Comparison of ENCODE assay signal across 2 cellular contexts in genomic region chr2:24022324-24022974, GRCh38.
TF ChIP-seq lines count a peak whose summit lies in the region.

No MANE protein-coding gene starts in this region.

TF ChIP-seq in H1, 55 proteins besides CTCF, POLR2A, EP300 and RAD21:
- no peak for TF ChIP-seq BRCA1 (IDR thresholded peaks at IDR 0.05; ENCODE audit: low read depth, low read length)
- TF ChIP-seq CBX8 (IDR thresholded peaks at IDR 0.05; ENCODE audit: borderline replicate concordance, low read depth, low read length): no peak
- TF ChIP-seq ZNF274 (IDR thresholded peaks at IDR 0.05; ENCODE audit: borderline replicate concordance, extremely low read depth, low read length): no peak
TF ChIP-seq in H1: peak in this region for 0.

TF ChIP-seq in liver, 16 proteins besides CTCF, POLR2A, EP300 and RAD21:
- TF ChIP-seq TAF1 (conservative IDR thresholded peaks at IDR 0.05) (no peak), SP1 (IDR thresholded peaks at IDR 0.05) (no peak), RXRA (IDR thresholded peaks at IDR 0.05) (peak; percentile 17 to 20), HNF4A (conservative IDR thresholded peaks at IDR 0.05) (peak; percentile 61 to 67)
